In genomic region chr6:48177786-48178185, GRCh38 we compare ENCODE assay signal across 17 cellular contexts.
A peak's percentile ranks its signal among the peaks of the same experiment; 100 is the strongest.
DNase-seq lines count a peak whose midpoint lies in the region; ATAC-seq and TF ChIP-seq lines count a peak whose summit lies in the region.
"Had no signal": no experiment of that assay in that cellular context is flagged by ENCODE, and none has a peak within 500 bp of the region (broad histone marks: within the 10 kb centered on the region; RNA-seq: fewer than 3 reads in every experiment).

No MANE protein-coding gene starts in this region.

- H3K4me2 ChIP-seq in mesenchymal stem cell (ENCODE audit: low read length, poor library complexity, severe bottlenecking): no peak overlapping the region
- H3K4me2 ChIP-seq: GM23338 had no signal

- H2BK15ac ChIP-seq in mesenchymal stem cell (ENCODE audit: low read depth, poor library complexity, severe bottlenecking): no peak overlapping the region

- H3K79me1 ChIP-seq in mesenchymal stem cell (replicated peaks; ENCODE audit: low read length, poor library complexity, severe bottlenecking): no peaks in the 10 kb centered on the region

- no peak for TF ChIP-seq POLR2A in body of pancreas (IDR thresholded peaks at IDR 0.05)

- H2AFZ ChIP-seq in ACC112 (ENCODE audit: low read length, unreplicated experiment) (no peak overlapping the region), mesenchymal stem cell (ENCODE audit: low read depth, low read length) (no peak overlapping the region)
- H2AFZ ChIP-seq: GM23338 had no signal

- 94% methylated on average over 2 of the region's 3 CpGs for WGBS in mesenchymal stem cell
- 56 to 63% methylated on average over 3 of the region's 3 CpGs for WGBS in body of pancreas, 2 donors

- no peak overlapping the region for H2BK12ac ChIP-seq in mesenchymal stem cell (ENCODE audit: low read length in 2 of 2)

- no peak overlapping the region for H4K8ac ChIP-seq in mesenchymal stem cell (ENCODE audit: low read length)

- no peak for ATAC-seq in body of pancreas
- ATAC-seq: GM23338, HepG2 had no signal

- H3K4me1 ChIP-seq in ACC112 (ENCODE audit: control insufficient read depth, insufficient read depth, low read length, unreplicated experiment) (peaks cover 16% of the 10 kb centered on the region), adipocyte (ENCODE audit: control insufficient read depth, insufficient read depth, low read length) (peaks cover 35% of the 10 kb centered on the region), mesenchymal stem cell (ENCODE audit: control insufficient read depth, insufficient read depth, low read depth, low read length) (no peaks in the 10 kb centered on the region), body of pancreas (no peaks in the 10 kb centered on the region)

- no peak for TF ChIP-seq CTCF in body of pancreas (IDR thresholded peaks at IDR 0.05)

- H3K27ac ChIP-seq in ACC112 (ENCODE audit: low read depth, low read length): 0 out of 2 replicates have a peak overlapping the region, but pooled peaks have one; percentile 32
- no peak overlapping the region for H3K27ac ChIP-seq in mesenchymal stem cell (ENCODE audit: low read length, poor library complexity, severe bottlenecking)
- no peak overlapping the region for H3K27ac ChIP-seq in body of pancreas

- H3K36me3 ChIP-seq in ACC112 (ENCODE audit: insufficient read depth, low read length) (no peaks in the 10 kb centered on the region), adipocyte (ENCODE audit: control insufficient read depth, insufficient read depth, low read length, severe bottlenecking) (no peaks in the 10 kb centered on the region), mesenchymal stem cell (ENCODE audit: control insufficient read depth in 1 of 2, insufficient read depth in 2 of 2, low read depth in 1 of 2, low read length in 2 of 2) (no peaks in the 10 kb centered on the region), body of pancreas (replicated peaks in 1 of 2; ENCODE audit: insufficient read depth in 1 of 2, low read depth in 2 of 2) (no peaks in the 10 kb centered on the region)

- H3K18ac ChIP-seq in mesenchymal stem cell (ENCODE audit: low read depth in 1 of 2, low read length in 2 of 2): no peak overlapping the region

- H3K4me3 ChIP-seq in ACC112 (ENCODE audit: low read depth, low read length): no peak overlapping the region
- peak overlapping the region; percentile 73 for H3K4me3 ChIP-seq in adipocyte (ENCODE audit: low read length)
- no peak overlapping the region for H3K4me3 ChIP-seq in mesenchymal stem cell (ENCODE audit: insufficient read depth in 1 of 2, low read depth in 1 of 2, low read length in 2 of 2)
- H3K4me3 ChIP-seq in body of pancreas: no peak overlapping the region
- H3K4me3 ChIP-seq: GM23338 had no signal

- H3K9ac ChIP-seq in adipocyte (ENCODE audit: low read length) (no peak overlapping the region), mesenchymal stem cell (ENCODE audit: low read length) (peak overlapping the region; percentile 77)

- no peak overlapping the region for H3K4ac ChIP-seq in mesenchymal stem cell (ENCODE audit: low read depth in 1 of 2, low read length in 2 of 2)

- DNase-seq in HT1080 (ENCODE audit: low read depth): peak; percentile 1
- DNase-seq in adipocyte (ENCODE audit: low read depth): no peak
- no peak for DNase-seq in mesenchymal stem cell
- DNase-seq in body of pancreas: no peak
- no peak for DNase-seq in NCI-H2171 (lab: John Stamatoyannopoulos, UW)
- DNase-seq in stimulated activated CD4-positive, alpha-beta T cell treated with anti-CD3 and anti-CD28 coated beads, Interleukin-4, amount 100 ng/mL, for 4 hours: no peak
- DNase-seq: 8988T; C1 segment of cervical spinal cord; CD4-positive, alpha-beta T cell; DMS79 treated with DMSO at 0.1 percent for 48 hours; EL; GDM1; H9; HFFc6 had no signal

- H3K14ac ChIP-seq in mesenchymal stem cell (ENCODE audit: low read length in 2 of 2): no peak overlapping the region

- H3K27me3 ChIP-seq in ACC112 (ENCODE audit: insufficient read depth, low read length): no peaks in the 10 kb centered on the region
- no peaks in the 10 kb centered on the region for H3K27me3 ChIP-seq in adipocyte (replicated peaks; ENCODE audit: control insufficient read depth, insufficient read depth, low read length)
- no peaks in the 10 kb centered on the region for H3K27me3 ChIP-seq in mesenchymal stem cell (ENCODE audit: control insufficient read depth in 1 of 2, insufficient read depth in 1 of 2, low read length in 2 of 2)
- H3K27me3 ChIP-seq in body of pancreas: no peaks in the 10 kb centered on the region

- no peak overlapping the region for H3K23ac ChIP-seq in mesenchymal stem cell (ENCODE audit: low read length in 2 of 2)

- H3K9me3 ChIP-seq in adipocyte (ENCODE audit: control insufficient read depth, low read length) (no peaks in the 10 kb centered on the region), mesenchymal stem cell (ENCODE audit: control insufficient read depth, low read length) (no peaks in the 10 kb centered on the region), body of pancreas (no peaks in the 10 kb centered on the region)

- H2AK5ac ChIP-seq in mesenchymal stem cell (ENCODE audit: low read length, severe bottlenecking): no peak overlapping the region

- no peak overlapping the region for H4K91ac ChIP-seq in mesenchymal stem cell (ENCODE audit: low read length)

- H2BK120ac ChIP-seq in mesenchymal stem cell (ENCODE audit: low read depth, low read length): no peak overlapping the region

- H2BK5ac ChIP-seq in mesenchymal stem cell (ENCODE audit: low read depth, low read length, poor library complexity, severe bottlenecking): no peak overlapping the region

- intact Hi-C loops in body of pancreas (cut with DNase I): no loop called here

- no peaks in the 10 kb centered on the region for H3K79me2 ChIP-seq in ACC112 (ENCODE audit: control insufficient read depth, insufficient read depth, low read length, unreplicated experiment)
